Comparison of ENCODE assay signal across 8 cellular contexts in genomic region chr1:29197590-29197924, GRCh38. TPM values are rescaled to one million over a fixed set of nuclear protein-coding genes. Genes with fewer than 3 reads are reported as not detected.
DNase-seq lines count a peak whose midpoint lies in the region; ATAC-seq and TF ChIP-seq lines count a peak whose summit lies in the region.

No MANE protein-coding gene starts in this region.

- ATAC-seq in upper lobe of right lung (peak; percentile 89), HG03439 (IDR thresholded peaks at IDR 0.05; ENCODE audit: unreplicated experiment) (no peak), GM21367 (IDR thresholded peaks at IDR 0.05; ENCODE audit: unreplicated experiment) (no peak)

- TF ChIP-seq CTCF in GM06990 (IDR thresholded peaks at IDR 0.05; ENCODE audit: insufficient read depth, low read length, poor library complexity, severe bottlenecking) (peak; percentile 49), hepatocyte (IDR thresholded peaks at IDR 0.05; ENCODE audit: poor library complexity) (peak; percentile 50), upper lobe of right lung (IDR thresholded peaks at IDR 0.05) (peak; percentile 38)

- H3K27ac ChIP-seq in hepatocyte (no peak overlapping the region), upper lobe of right lung (no peak overlapping the region)

- H3K9me3 ChIP-seq in hepatocyte (ENCODE audit: low read depth) (no peaks in the 10 kb centered on the region), upper lobe of right lung (no peaks in the 10 kb centered on the region)

- H3K27me3 ChIP-seq in GM06990 (replicated peaks; ENCODE audit: control insufficient read depth, insufficient read depth, low read length) (no peaks in the 10 kb centered on the region), hepatocyte (no peaks in the 10 kb centered on the region), upper lobe of right lung (no peaks in the 10 kb centered on the region)

- intact Hi-C loops in upper lobe of right lung (cut with DNase I): no loop called here

- no peaks in the 10 kb centered on the region for H3K79me2 ChIP-seq in hepatocyte

- no peaks in the 10 kb centered on the region for H3K9me2 ChIP-seq in hepatocyte (replicated peaks; ENCODE audit: insufficient read depth)

- no peak overlapping the region for H3K4me3 ChIP-seq in GM06990 (replicated peaks; ENCODE audit: low read depth, low read length)
- no peak overlapping the region for H3K4me3 ChIP-seq in hepatocyte
- no peak overlapping the region for H3K4me3 ChIP-seq in upper lobe of right lung

- H4K20me1 ChIP-seq in hepatocyte (ENCODE audit: insufficient read depth, poor library complexity, severe bottlenecking): no peaks in the 10 kb centered on the region

- 79% methylated on average over 2 of the region's 2 CpGs for whole genome bisulfite sequencing in hepatocyte (ENCODE audit: low lambda C conversion rate, missing lambda C conversion rate)

- H3K4me1 ChIP-seq in hepatocyte (ENCODE audit: insufficient read depth) (peaks cover 13% of the 10 kb centered on the region), upper lobe of right lung (peaks cover 13% of the 10 kb centered on the region)

- DNase-seq in 8988T: peak; percentile 40
- DNase-seq in GM06990 (ENCODE audit: extremely low read depth, insufficient read length): no peak
- peak; percentile 59 for DNase-seq in NCI-H2107 (lab: John Stamatoyannopoulos, UW)
- DNase-seq in activated T-cell treated with anti-CD3 and anti-CD28 coated beads, Interleukin-2, amount 50 U/mL, for 1 hour: peak; percentile 22
- peak; percentile 82 for DNase-seq in hepatocyte (ENCODE audit: low spot score)
- DNase-seq in upper lobe of right lung: no peak

- H3K36me3 ChIP-seq in GM06990 (ENCODE audit: control insufficient read depth, insufficient read depth, low read length): peaks cover 16% of the 10 kb centered on the region
- H3K36me3 ChIP-seq in hepatocyte (replicated peaks; ENCODE audit: insufficient read depth, low read depth): no peaks in the 10 kb centered on the region
- peaks cover 25% of the 10 kb centered on the region for H3K36me3 ChIP-seq in upper lobe of right lung

- H2AFZ ChIP-seq in hepatocyte: no peak overlapping the region

- no peak overlapping the region for H3K4me2 ChIP-seq in hepatocyte

RNA-seq across cellular contexts. Expression of gene SRSF4, which starts 15.9 kb away (rescaled TPM):
- total RNA-seq in hepatocyte (42.2 and 53.2 TPM in 2 replicates), upper lobe of right lung (89.0 TPM)
- 71.4 and 84.7 TPM in 2 replicates for polyA plus RNA-seq in hepatocyte

RNA-seq across cellular contexts. Expression of gene MECR, which starts 33.2 kb away (rescaled TPM):
- 10.8 and 14.2 TPM in 2 replicates for total RNA-seq in hepatocyte
- polyA plus RNA-seq in hepatocyte: 32.6 and 35.2 TPM in 2 replicates
- total RNA-seq in upper lobe of right lung: 16.5 TPM

RNA-seq across cellular contexts. Expression of gene PTPRU, which starts 38.8 kb away (rescaled TPM):
- total RNA-seq in hepatocyte (29.6 and 34.3 TPM in 2 replicates), upper lobe of right lung (45.5 TPM)
- polyA plus RNA-seq in hepatocyte: 29.9 and 38.7 TPM in 2 replicates

Comparison
In these comparisons a context has a peak if more than half of its experiments do, and no peak if none do; other contexts are left out.
1. DNase-seq: peak in 8988T (single experiment), NCI-H2107 (single experiment), activated T-cell treated with anti-CD3 and anti-CD28 coated beads, Interleukin-2, amount 50 U/mL, for 1 hour (single experiment) and hepatocyte (single experiment); none in GM06990 (single experiment) and upper lobe of right lung (single experiment).
2. Peak in every context shown above with its lines, with median percentiles within 50 percentile points of each other: CTCF ChIP-seq.